Comparison of ENCODE assay signal across 8 cellular contexts in the genomic region with DNA sequence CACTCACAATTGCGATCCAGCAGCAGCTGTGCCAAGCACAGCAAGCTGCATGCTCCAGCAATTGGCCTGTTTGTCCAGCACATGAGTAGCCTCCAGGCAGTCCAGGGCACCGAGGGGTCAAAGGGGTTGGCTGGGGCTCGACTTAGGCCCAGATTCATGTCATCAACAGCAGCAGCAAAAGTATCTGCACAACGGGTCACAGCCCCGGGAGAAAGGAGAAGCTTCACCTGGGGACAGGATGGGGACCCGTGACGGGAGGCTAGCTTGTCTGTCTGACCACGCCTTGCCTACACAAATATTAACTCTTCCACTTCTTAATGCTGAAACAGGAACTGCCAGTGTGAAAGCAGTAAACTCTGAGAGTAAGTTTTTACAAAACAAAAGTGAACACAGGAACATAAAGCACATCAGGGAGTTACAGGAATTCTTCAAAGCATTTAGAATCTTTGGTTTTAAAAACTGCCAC.
DNase-seq lines count a peak whose midpoint lies in the region; ATAC-seq, FAIRE-seq and TF ChIP-seq lines count a peak whose summit lies in the region.

No MANE protein-coding gene starts in this region.

- intact Hi-C loops in PC-3 (cut with micrococcal nuclease): no loop called here
- intact Hi-C loops in lower lobe of right lung (cut with DNase I): no loop called here

- H3K36me3 ChIP-seq in PC-3 (ENCODE audit: low read depth, low read length) (no peaks in the 10 kb centered on the region), lower lobe of right lung (no peaks in the 10 kb centered on the region)

- CTCF ChIA-PET in PC-3 (lab: Charles Lee): no interaction called here

- POLR2A ChIA-PET in PC-3 (lab: Charles Lee; ENCODE audit: unreplicated experiment): no interaction called here

- peak; percentile 92 for ATAC-seq in HG02798 (IDR thresholded peaks at IDR 0.05; ENCODE audit: poor library complexity, unreplicated experiment)
- peak; percentile 53 for ATAC-seq in PC-3
- peak; percentile 24 to 61 for ATAC-seq in lower lobe of right lung

- peaks cover 12% of the 10 kb centered on the region; the same call in 1 of the 2 replicates for H3K4me1 ChIP-seq in PC-3 (ENCODE audit: insufficient read depth, low read length)
- peaks cover 6% of the 10 kb centered on the region for H3K4me1 ChIP-seq in lower lobe of right lung

- TF ChIP-seq CTCF in PC-3 (conservative IDR thresholded peaks at IDR 0.05; ENCODE audit: low read depth, low read length): no peak
- no peak for TF ChIP-seq CTCF in lower lobe of right lung (IDR thresholded peaks at IDR 0.05)

- H3K4me2 ChIP-seq in PC-3 (ENCODE audit: low read length): peak overlapping the region; percentile 39

- DNase-seq in NOMO-1 (lab: John Stamatoyannopoulos, UW; ENCODE audit: unreplicated experiment in 2 of 2): peak; percentile 22 to 66
- no peak for DNase-seq in NOMO-1 treated with dmso at 0.1 percent for 144 hours (lab: John Stamatoyannopoulos, UW; ENCODE audit: unreplicated experiment)
- peak; percentile 2 for DNase-seq in PC-3
- DNase-seq in lower lobe of right lung: peak; percentile 45
- DNase-seq in effector CD8-positive, alpha-beta T cell (lab: John Stamatoyannopoulos, UW): no peak
- DNase-seq in urothelium cell line (ENCODE audit: low spot score): no peak
- DNase-seq in activated gamma-delta T cell (lab: John Stamatoyannopoulos, UW): no peak

- no peak overlapping the region for H3K4me3 ChIP-seq in PC-3 (ENCODE audit: low read length)
- no peak overlapping the region for H3K4me3 ChIP-seq in lower lobe of right lung

- H3K79me2 ChIP-seq in PC-3 (ENCODE audit: low read length): no peaks in the 10 kb centered on the region

- no peaks in the 10 kb centered on the region for H3K9me2 ChIP-seq in PC-3 (replicated peaks; ENCODE audit: low read length)

- H3K9me3 ChIP-seq in PC-3 (ENCODE audit: low read length) (no peaks in the 10 kb centered on the region), lower lobe of right lung (no peaks in the 10 kb centered on the region)

- no peak for FAIRE-seq in urothelium cell line (lab: Jason Lieb, UNC)

- H4K20me1 ChIP-seq in PC-3 (ENCODE audit: low read length): no peaks in the 10 kb centered on the region

- no peak overlapping the region for H3K9ac ChIP-seq in PC-3 (ENCODE audit: low read length)

- H2AFZ ChIP-seq in PC-3 (ENCODE audit: low read length): no peak overlapping the region

- H3K27me3 ChIP-seq in PC-3 (ENCODE audit: low read length) (no peaks in the 10 kb centered on the region), lower lobe of right lung (ENCODE audit: low read depth) (no peaks in the 10 kb centered on the region)

- no peaks in the 10 kb centered on the region for H3F3A ChIP-seq in PC-3 (ENCODE audit: low read length, unreplicated experiment)

- BruUV-seq in PC-3 (replicated peaks; lab: Mats Ljungman, UMichigan): no TSS peak

- peak overlapping the region; percentile 37 for H3K27ac ChIP-seq in PC-3 (ENCODE audit: low read length)
- no peak overlapping the region for H3K27ac ChIP-seq in lower lobe of right lung

Comparison
In these comparisons a context has a peak if more than half of its experiments do, and no peak if none do; other contexts are left out.
1. DNase-seq: peak in NOMO-1 (2 of 2), PC-3 (single experiment) and lower lobe of right lung (single experiment); none in NOMO-1 treated with dmso at 0.1 percent for 144 hours (single experiment), effector CD8-positive, alpha-beta T cell (single experiment), urothelium cell line (single experiment) and activated gamma-delta T cell (single experiment).
2. Peak in every context shown above with its lines, with median percentiles within 50 percentile points of each other: ATAC-seq.